ENCODE assay signal across 1 cellular context in the genomic region with DNA sequence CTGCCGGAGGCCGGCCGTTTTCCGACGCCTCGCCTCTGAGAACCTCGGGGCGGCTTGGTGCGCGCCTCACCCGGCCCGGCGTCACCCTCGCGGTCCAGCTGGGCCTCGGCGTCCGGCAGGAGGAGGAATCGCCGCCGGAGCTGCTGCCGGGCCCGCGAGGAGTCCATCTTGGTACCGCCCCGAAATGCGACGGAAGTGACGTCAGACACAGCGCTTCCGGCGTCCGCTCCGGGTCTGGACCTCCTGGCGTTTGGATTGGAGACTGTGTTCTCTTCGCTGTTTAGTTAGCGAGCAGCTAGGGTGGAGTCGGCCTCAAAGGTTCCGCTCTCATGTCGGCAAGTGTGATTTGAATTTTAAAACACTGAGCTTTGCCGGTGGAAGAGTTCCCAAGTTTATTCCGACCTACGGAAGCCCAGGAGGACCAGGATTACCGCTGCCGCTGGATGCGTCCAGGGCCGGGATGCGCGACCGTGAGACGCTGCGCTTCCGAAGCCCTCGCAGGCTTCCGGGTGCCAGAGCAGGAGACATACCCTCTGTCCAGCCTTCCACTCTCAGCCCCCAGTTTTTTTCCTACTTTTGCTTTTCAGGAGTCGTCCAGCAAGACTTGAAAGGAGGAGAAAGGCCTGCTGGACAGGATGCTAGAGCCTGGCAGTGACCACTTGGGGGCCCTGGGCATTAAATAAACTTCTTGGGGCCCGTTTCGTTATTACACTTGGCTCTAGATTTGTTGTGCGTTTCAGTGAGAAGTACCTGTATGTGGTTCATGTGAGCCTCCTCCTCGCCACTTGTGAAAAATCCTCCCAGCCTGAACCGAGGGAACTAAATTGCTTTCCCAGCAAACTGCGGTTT.
TF ChIP-seq lines count a peak whose summit lies in the region.

A gene with protein sequence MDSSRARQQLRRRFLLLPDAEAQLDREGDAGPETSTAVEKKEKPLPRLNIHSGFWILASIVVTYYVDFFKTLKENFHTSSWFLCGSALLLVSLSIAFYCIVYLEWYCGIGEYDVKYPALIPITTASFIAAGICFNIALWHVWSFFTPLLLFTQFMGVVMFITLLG (minus strand): TSS at position 188 of the 849 bp plus-strand sequence. CDS start 21 bp downstream, at position 167.

TF ChIP-seq in GM12878, 131 proteins besides CTCF, POLR2A, EP300 and RAD21 (continued from another document):
- TF ChIP-seq, protein P1, sequence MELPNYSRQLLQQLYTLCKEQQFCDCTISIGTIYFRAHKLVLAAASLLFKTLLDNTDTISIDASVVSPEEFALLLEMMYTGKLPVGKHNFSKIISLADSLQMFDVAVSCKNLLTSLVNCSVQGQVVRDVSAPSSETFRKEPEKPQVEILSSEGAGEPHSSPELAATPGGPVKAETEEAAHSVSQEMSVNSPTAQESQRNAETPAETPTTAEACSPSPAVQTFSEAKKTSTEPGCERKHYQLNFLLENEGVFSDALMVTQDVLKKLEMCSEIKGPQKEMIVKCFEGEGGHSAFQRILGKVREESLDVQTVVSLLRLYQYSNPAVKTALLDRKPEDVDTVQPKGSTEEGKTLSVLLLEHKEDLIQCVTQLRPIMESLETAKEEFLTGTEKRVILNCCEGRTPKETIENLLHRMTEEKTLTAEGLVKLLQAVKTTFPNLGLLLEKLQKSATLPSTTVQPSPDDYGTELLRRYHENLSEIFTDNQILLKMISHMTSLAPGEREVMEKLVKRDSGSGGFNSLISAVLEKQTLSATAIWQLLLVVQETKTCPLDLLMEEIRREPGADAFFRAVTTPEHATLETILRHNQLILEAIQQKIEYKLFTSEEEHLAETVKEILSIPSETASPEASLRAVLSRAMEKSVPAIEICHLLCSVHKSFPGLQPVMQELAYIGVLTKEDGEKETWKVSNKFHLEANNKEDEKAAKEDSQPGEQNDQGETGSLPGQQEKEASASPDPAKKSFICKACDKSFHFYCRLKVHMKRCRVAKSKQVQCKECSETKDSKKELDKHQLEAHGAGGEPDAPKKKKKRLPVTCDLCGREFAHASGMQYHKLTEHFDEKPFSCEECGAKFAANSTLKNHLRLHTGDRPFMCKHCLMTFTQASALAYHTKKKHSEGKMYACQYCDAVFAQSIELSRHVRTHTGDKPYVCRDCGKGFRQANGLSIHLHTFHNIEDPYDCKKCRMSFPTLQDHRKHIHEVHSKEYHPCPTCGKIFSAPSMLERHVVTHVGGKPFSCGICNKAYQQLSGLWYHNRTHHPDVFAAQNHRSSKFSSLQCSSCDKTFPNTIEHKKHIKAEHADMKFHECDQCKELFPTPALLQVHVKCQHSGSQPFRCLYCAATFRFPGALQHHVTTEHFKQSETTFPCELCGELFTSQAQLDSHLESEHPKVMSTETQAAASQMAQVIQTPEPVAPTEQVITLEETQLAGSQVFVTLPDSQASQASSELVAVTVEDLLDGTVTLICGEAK (IDR thresholded peaks at IDR 0.05; ENCODE audit: borderline replicate concordance) = peak; percentile 97
- no peak for TF ChIP-seq MYC (IDR thresholded peaks at IDR 0.05; ENCODE audit: insufficient read depth, insufficient read length, insufficient replicate concordance, low read length, severe bottlenecking)
- peak; percentile 54; the same call in 1 of the 2 replicates for TF ChIP-seq TARDBP (IDR thresholded peaks at IDR 0.05; ENCODE audit: borderline replicate concordance)
- TF ChIP-seq SREBF2 (IDR thresholded peaks at IDR 0.05; ENCODE audit: low read length) = peak; percentile 45; the same call in 1 of the 2 replicates
- TF ChIP-seq TAF1 (IDR thresholded peaks at IDR 0.05; ENCODE audit: borderline replicate concordance, low read depth, low read length) = peak; percentile 96
- TF ChIP-seq POU2F2 (IDR thresholded peaks at IDR 0.05; ENCODE audit: borderline replicate concordance, low read depth, low read length) = peak; percentile 79; the same call in 2 of the 3 replicates
- peak; percentile 59 for TF ChIP-seq EED (IDR thresholded peaks at IDR 0.05; ENCODE audit: low read depth)
